In the genomic region with DNA sequence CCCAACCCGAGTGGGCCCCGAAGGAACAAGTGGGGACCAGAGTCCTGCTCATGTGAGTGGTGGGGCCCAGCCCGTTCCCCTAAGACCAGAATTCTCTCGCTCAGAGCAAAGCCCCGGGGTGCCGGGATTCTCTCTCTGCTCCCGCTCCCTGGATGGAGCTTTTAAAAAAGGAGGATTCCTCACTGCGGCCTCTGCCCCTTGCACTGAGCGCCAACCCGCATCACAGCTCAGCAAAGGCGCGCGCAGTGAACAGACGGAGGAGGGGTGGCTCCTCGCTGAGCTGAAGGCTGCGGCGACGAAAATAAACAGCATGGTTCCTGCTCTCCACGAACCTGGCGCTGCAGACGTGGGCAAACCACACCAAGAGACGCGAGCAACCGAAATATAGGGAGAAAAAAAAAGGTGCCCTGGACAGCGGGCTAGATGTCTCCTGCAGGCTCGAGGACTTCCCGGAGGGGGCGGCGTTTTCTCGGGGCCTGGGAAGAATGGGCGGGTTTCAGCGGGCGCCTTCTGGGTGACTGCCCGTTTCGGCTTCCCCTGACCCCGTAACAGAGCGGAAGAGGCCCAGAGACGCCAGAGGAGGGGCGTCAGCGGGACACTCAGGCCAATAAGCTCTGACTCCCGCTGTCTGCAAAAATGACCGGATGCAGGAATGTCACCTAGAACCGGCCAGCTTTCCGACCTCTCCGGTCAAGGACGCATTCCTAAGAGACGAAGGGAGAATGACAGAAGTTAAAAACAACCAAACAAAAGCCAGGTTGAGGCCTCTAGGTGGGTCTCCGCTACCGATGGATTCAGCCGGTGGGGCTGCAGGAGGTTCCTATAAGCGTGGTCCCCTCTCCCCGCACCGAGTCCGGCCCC, we compare ENCODE assay signal across 8 cellular contexts. TPM values are rescaled to one million over a fixed set of nuclear protein-coding genes. Genes with fewer than 3 reads are reported as not detected.
DNase-seq lines count a peak whose midpoint lies in the region; ATAC-seq and TF ChIP-seq lines count a peak whose summit lies in the region.

No MANE protein-coding gene starts in this region.

- no peaks in the 10 kb centered on the region for H3K9me3 ChIP-seq in liver (ENCODE audit: control insufficient read depth in 4 of 4, low read length in 3 of 4)

- peak overlapping the region; percentile 11 to 73 (median 30) for H3K4me3 ChIP-seq in liver (ENCODE audit: low read depth in 1 of 3, low read length in 3 of 3)

- peak; percentile 15 for DNase-seq in activated T-cell treated with anti-CD3 and anti-CD28 coated beads for 1 hour (ENCODE audit: low read depth)
- DNase-seq in activated T-cell treated with anti-CD3 and anti-CD28 coated beads for 4 hours, result no peak
- DNase-seq in activated CD4-positive, alpha-beta T cell treated with anti-CD3 and anti-CD28 coated beads, Interleukin-2, amount 10 ng/mL, durations not matched to agents 24 days and 14 days, result peak; percentile 77
- DNase-seq in effector CD4-positive, alpha-beta T cell, result peak; percentile 28
- peak; percentile 26 for DNase-seq in stimulated activated CD8-positive, alpha-beta memory T cell treated with anti-CD3 and anti-CD28 coated beads, Interleukin-4, amount 100 ng/mL, for 24 hours (ENCODE audit: low read depth)
- DNase-seq in HCEC 1CT, result no peak

- no peak for ATAC-seq in GM21529 (IDR thresholded peaks at IDR 0.05; ENCODE audit: unreplicated experiment)

- H3K4me1 Mint-ChIP-seq in activated CD4-positive, alpha-beta T cell treated with anti-CD3 and anti-CD28 coated beads, Interleukin-2, amount 10 ng/mL, durations not matched to agents 24 days and 14 days, result peaks cover 15% of the 10 kb centered on the region

- peak in 1 of 2 donors; percentile 50 for TF ChIP-seq RAD21 in liver (IDR thresholded peaks at IDR 0.05)

- intact Hi-C loops in activated CD4-positive, alpha-beta T cell treated with anti-CD3 and anti-CD28 coated beads, Interleukin-2, amount 10 ng/mL, durations not matched to agents 24 days and 14 days (cut with micrococcal nuclease), result loop anchor here (1.0 kb wide), 1 partner anchor 199 kb away; a partner anchor contains a TSS

- peaks cover 15% of the 10 kb centered on the region for H3K36me3 Mint-ChIP-seq in activated CD4-positive, alpha-beta T cell treated with anti-CD3 and anti-CD28 coated beads, Interleukin-2, amount 10 ng/mL, durations not matched to agents 24 days and 14 days (ENCODE audit: low read depth)

- no peak for TF ChIP-seq CTCF in liver (IDR thresholded peaks at IDR 0.05; ENCODE audit: low read depth, low read length, missing input control)

- WGBS in liver, result 15% methylated on average over 54 of the region's 54 CpGs

- H3K27ac ChIP-seq in liver (ENCODE audit: low read depth in 1 of 2, low read length in 2 of 2), result peak overlapping the region; percentile 81 to 96

- peak overlapping the region in 1 of 2 donors; percentile 51 for H3K9ac ChIP-seq in liver (ENCODE audit: low read depth in 1 of 2, low read length in 2 of 2)

- peak overlapping the region; percentile 82 for H3K4me3 Mint-ChIP-seq in activated CD4-positive, alpha-beta T cell treated with anti-CD3 and anti-CD28 coated beads, Interleukin-2, amount 10 ng/mL, durations not matched to agents 24 days and 14 days

- peaks cover 14 to 53% (median 32%) of the 10 kb centered on the region in 4 donors for H3K4me1 ChIP-seq in liver (ENCODE audit: control insufficient read depth in 4 of 4, insufficient read depth in 4 of 4, low read length in 3 of 4)

- peaks cover 0 to 11% (median 6%) of the 10 kb centered on the region in 4 donors for H3K36me3 ChIP-seq in liver (ENCODE audit: control insufficient read depth in 4 of 4, insufficient read depth in 3 of 4, low read depth in 1 of 4, low read length in 3 of 4)

- peaks cover 29% of the 10 kb centered on the region for H3K27me3 Mint-ChIP-seq in activated CD4-positive, alpha-beta T cell treated with anti-CD3 and anti-CD28 coated beads, Interleukin-2, amount 10 ng/mL, durations not matched to agents 24 days and 14 days

- no peaks in the 10 kb centered on the region for H3K9me3 Mint-ChIP-seq in activated CD4-positive, alpha-beta T cell treated with anti-CD3 and anti-CD28 coated beads, Interleukin-2, amount 10 ng/mL, durations not matched to agents 24 days and 14 days

- peak overlapping the region; percentile 91 for H3K27ac Mint-ChIP-seq in activated CD4-positive, alpha-beta T cell treated with anti-CD3 and anti-CD28 coated beads, Interleukin-2, amount 10 ng/mL, durations not matched to agents 24 days and 14 days

- no peaks in the 10 kb centered on the region for H3K27me3 ChIP-seq in liver (ENCODE audit: control insufficient read depth in 4 of 4, insufficient read depth in 4 of 4, low read length in 3 of 4)

TF ChIP-seq in liver, 16 proteins besides CTCF, POLR2A, EP300 and RAD21:
- TF ChIP-seq RXRA (IDR thresholded peaks at IDR 0.05) (peak; percentile 70 to 77), HNF4A (conservative IDR thresholded peaks at IDR 0.05) (peak; percentile 36 to 38), FOXA2 (IDR thresholded peaks at IDR 0.05) (no peak), YY1 (IDR thresholded peaks at IDR 0.05) (peak; percentile 63), SP1 (IDR thresholded peaks at IDR 0.05) (peak; percentile 87), GABPA (IDR thresholded peaks at IDR 0.05 in 1 of 2, conservative IDR thresholded peaks at IDR 0.05 in 1 of 2) (peak in 1 of 2 donors; percentile 44), EGR1 (IDR thresholded peaks at IDR 0.05; ENCODE audit: low read depth in 2 of 2) (peak in 1 of 2 donors; percentile 25), HNF4G (IDR thresholded peaks at IDR 0.05) (no peak), NR2F2 (IDR thresholded peaks at IDR 0.05) (peak; percentile 81), FOXA1 (IDR thresholded peaks at IDR 0.05) (no peak), TAF1 (conservative IDR thresholded peaks at IDR 0.05) (peak; percentile 77), JUND (IDR thresholded peaks at IDR 0.05) (no peak)
- TF ChIP-seq, protein P1, sequence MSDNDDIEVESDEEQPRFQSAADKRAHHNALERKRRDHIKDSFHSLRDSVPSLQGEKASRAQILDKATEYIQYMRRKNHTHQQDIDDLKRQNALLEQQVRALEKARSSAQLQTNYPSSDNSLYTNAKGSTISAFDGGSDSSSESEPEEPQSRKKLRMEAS (IDR thresholded peaks at IDR 0.05), result no peak
- TF ChIP-seq, protein P2, sequence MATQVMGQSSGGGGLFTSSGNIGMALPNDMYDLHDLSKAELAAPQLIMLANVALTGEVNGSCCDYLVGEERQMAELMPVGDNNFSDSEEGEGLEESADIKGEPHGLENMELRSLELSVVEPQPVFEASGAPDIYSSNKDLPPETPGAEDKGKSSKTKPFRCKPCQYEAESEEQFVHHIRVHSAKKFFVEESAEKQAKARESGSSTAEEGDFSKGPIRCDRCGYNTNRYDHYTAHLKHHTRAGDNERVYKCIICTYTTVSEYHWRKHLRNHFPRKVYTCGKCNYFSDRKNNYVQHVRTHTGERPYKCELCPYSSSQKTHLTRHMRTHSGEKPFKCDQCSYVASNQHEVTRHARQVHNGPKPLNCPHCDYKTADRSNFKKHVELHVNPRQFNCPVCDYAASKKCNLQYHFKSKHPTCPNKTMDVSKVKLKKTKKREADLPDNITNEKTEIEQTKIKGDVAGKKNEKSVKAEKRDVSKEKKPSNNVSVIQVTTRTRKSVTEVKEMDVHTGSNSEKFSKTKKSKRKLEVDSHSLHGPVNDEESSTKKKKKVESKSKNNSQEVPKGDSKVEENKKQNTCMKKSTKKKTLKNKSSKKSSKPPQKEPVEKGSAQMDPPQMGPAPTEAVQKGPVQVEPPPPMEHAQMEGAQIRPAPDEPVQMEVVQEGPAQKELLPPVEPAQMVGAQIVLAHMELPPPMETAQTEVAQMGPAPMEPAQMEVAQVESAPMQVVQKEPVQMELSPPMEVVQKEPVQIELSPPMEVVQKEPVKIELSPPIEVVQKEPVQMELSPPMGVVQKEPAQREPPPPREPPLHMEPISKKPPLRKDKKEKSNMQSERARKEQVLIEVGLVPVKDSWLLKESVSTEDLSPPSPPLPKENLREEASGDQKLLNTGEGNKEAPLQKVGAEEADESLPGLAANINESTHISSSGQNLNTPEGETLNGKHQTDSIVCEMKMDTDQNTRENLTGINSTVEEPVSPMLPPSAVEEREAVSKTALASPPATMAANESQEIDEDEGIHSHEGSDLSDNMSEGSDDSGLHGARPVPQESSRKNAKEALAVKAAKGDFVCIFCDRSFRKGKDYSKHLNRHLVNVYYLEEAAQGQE (IDR thresholded peaks at IDR 0.05), result peak; percentile 57
- TF ChIP-seq, protein P3, sequence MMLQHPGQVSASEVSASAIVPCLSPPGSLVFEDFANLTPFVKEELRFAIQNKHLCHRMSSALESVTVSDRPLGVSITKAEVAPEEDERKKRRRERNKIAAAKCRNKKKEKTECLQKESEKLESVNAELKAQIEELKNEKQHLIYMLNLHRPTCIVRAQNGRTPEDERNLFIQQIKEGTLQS (IDR thresholded peaks at IDR 0.05), result no peak
- TF ChIP-seq, protein P4, sequence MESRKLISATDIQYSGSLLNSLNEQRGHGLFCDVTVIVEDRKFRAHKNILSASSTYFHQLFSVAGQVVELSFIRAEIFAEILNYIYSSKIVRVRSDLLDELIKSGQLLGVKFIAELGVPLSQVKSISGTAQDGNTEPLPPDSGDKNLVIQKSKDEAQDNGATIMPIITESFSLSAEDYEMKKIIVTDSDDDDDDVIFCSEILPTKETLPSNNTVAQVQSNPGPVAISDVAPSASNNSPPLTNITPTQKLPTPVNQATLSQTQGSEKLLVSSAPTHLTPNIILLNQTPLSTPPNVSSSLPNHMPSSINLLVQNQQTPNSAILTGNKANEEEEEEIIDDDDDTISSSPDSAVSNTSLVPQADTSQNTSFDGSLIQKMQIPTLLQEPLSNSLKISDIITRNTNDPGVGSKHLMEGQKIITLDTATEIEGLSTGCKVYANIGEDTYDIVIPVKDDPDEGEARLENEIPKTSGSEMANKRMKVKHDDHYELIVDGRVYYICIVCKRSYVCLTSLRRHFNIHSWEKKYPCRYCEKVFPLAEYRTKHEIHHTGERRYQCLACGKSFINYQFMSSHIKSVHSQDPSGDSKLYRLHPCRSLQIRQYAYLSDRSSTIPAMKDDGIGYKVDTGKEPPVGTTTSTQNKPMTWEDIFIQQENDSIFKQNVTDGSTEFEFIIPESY (IDR thresholded peaks at IDR 0.05), result no peak

RNA-seq across cellular contexts. Expression of a gene that starts 0.8 kb away (rescaled TPM):
- total RNA-seq in activated CD4-positive, alpha-beta T cell treated with anti-CD3 and anti-CD28 coated beads, Interleukin-2, amount 10 ng/mL, durations not matched to agents 24 days and 14 days, result 7.2 and 8.4 TPM in 2 replicates
- 10 to 100 TPM; 13.2 to 43.0 TPM for total RNA-seq in liver
- polyA plus RNA-seq in liver, result 10 to 100 TPM; 10.5 to 15.8 TPM

RNA-seq across cellular contexts. Expression of a gene that starts 37.7 kb away (rescaled TPM):
- total RNA-seq in activated CD4-positive, alpha-beta T cell treated with anti-CD3 and anti-CD28 coated beads, Interleukin-2, amount 10 ng/mL, durations not matched to agents 24 days and 14 days, result 0.24 and 0.63 TPM in 2 replicates
- total RNA-seq in liver, result 1 to 10 TPM; 1.3 to 4.1 TPM
- polyA plus RNA-seq in liver, result under 1 TPM; 0.07 to 0.72 TPM

Comparison
In these comparisons a context has a peak if more than half of its experiments do, and no peak if none do; other contexts are left out.
1. DNase-seq: peak in activated T-cell treated with anti-CD3 and anti-CD28 coated beads for 1 hour (single experiment), activated CD4-positive, alpha-beta T cell treated with anti-CD3 and anti-CD28 coated beads, Interleukin-2, amount 10 ng/mL, durations not matched to agents 24 days and 14 days (single experiment), effector CD4-positive, alpha-beta T cell (single experiment) and stimulated activated CD8-positive, alpha-beta memory T cell treated with anti-CD3 and anti-CD28 coated beads, Interleukin-4, amount 100 ng/mL, for 24 hours (single experiment); none in activated T-cell treated with anti-CD3 and anti-CD28 coated beads for 4 hours (single experiment) and HCEC 1CT (single experiment).